ENCODE assay signal across 13 cellular contexts in the genomic region with DNA sequence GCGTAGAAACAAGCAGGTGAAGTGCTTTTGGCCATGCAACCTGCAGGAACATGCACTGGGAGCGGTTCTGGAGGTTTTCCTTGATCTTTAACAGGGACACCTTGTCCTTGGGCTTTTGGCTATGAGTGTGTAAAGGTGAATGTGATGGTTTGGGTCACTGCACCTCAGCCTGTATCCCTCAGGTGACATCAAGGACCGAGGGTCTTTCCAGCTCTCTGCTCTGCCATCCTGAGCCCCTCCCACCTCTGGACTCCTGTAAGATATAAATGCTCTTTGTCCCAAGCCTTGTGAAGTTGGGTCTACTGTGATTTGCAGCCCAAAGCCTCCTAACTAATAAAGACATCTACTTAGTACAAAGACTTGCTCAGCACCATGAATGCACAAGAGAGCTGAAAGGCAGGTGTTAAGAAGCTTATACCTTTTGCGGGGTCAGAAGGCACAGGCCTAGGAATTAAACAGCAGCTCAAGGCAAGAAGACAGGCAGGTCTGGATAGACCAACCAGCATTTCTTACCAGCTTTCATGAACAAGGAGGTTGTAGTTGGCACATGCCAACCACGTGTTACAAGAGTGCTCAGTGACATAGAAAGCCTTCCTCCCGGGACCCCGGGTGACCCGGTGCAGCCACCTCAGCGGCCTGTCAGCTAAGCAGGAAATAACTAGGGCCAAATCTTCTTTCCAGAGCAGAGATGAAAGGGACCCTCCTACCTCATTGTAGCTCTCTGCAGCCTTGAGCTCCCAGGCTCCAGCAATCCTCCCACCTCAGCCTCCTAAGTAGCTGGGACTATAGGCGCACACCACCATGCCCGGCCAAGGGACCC.
A peak's percentile ranks its signal among the peaks of the same experiment; 100 is the strongest.
DNase-seq lines count a peak whose midpoint lies in the region; ATAC-seq and TF ChIP-seq lines count a peak whose summit lies in the region.
"Had no signal": no experiment of that assay in that cellular context is flagged by ENCODE, and none has a peak within 500 bp of the region (broad histone marks: within the 10 kb centered on the region; RNA-seq: fewer than 3 reads in every experiment).

No MANE protein-coding gene starts in this region.

- H3K36me3 Mint-ChIP-seq in T-cell (peaks cover 62% of the 10 kb centered on the region), neural progenitor cell (no peaks in the 10 kb centered on the region)
- peaks cover 40% of the 10 kb centered on the region for H3K36me3 Mint-ChIP-seq in central memory CD8-positive, alpha-beta T cell (ENCODE audit: insufficient read depth)

- peaks cover 11% of the 10 kb centered on the region for H3K4me1 ChIP-seq in neural progenitor cell

- H3F3A ChIP-seq in neural progenitor cell (ENCODE audit: low read depth): no peaks in the 10 kb centered on the region

- H3K9ac ChIP-seq in neural progenitor cell: no peak overlapping the region

- no peak overlapping the region for H3K4me3 ChIP-seq in neural progenitor cell

- no peaks in the 10 kb centered on the region for H3K36me3 ChIP-seq in neural progenitor cell

- POLR2A ChIA-PET in T-cell (lab: Charles Lee): interaction anchor here in 1 of 2 donors (0.5 kb wide), 2 partner anchors 60 to 105 kb away, joined by 3 to 4 read pairs; no protein-coding TSS in a partner anchor

- peak in 3 of 4 experiments; percentile 31 to 65 (median 58) for ATAC-seq in T-cell (replicated peaks in 1 of 4)
- peak; percentile 82 for ATAC-seq in central memory CD8-positive, alpha-beta T cell (replicated peaks; ENCODE audit: extremely low read depth, poor library complexity, severe bottlenecking)
- ATAC-seq: activated CD4-positive, CD25-positive, alpha-beta regulatory T cell treated with anti-CD3 and anti-CD28 coated beads, Interleukin-2, amount 50 U/mL, for 24 hours; left colon had no signal

- H3K9me3 Mint-ChIP-seq in T-cell (peaks cover 0 to 7% (median 5%) of the 10 kb centered on the region in 3 donors), neural progenitor cell (peaks cover 18% of the 10 kb centered on the region)
- no peaks in the 10 kb centered on the region for H3K9me3 Mint-ChIP-seq in central memory CD8-positive, alpha-beta T cell

- no peak for TF ChIP-seq CTCF in neural progenitor cell (IDR thresholded peaks at IDR 0.05)

- peak overlapping the region in 1 of 3 donors; percentile 57 for H3K4me3 Mint-ChIP-seq in T-cell
- peak overlapping the region; percentile 46 for H3K4me3 Mint-ChIP-seq in central memory CD8-positive, alpha-beta T cell
- no peak overlapping the region for H3K4me3 Mint-ChIP-seq in neural progenitor cell
- H3K4me3 Mint-ChIP-seq: nephron progenitor cell had no signal

- H3K9me3 ChIP-seq in neural progenitor cell (ENCODE audit: low read depth): peaks cover 5% of the 10 kb centered on the region

- no peaks in the 10 kb centered on the region for H3K27me3 Mint-ChIP-seq in T-cell
- H3K27me3 Mint-ChIP-seq in central memory CD8-positive, alpha-beta T cell: no peaks in the 10 kb centered on the region
- H3K27me3 Mint-ChIP-seq in neural progenitor cell (ENCODE audit: insufficient read depth, low read depth): peaks cover 5% of the 10 kb centered on the region

- CTCF ChIA-PET in T-cell (lab: Charles Lee): interaction anchor here (0.5 kb wide), 3 partner anchors 12 to 1749 kb away, joined by 4 to 6 read pairs (median 5); no protein-coding TSS in a partner anchor

- H3K4me2 ChIP-seq in neural progenitor cell: peak overlapping the region; percentile 18

- H3K27me3 ChIP-seq in neural progenitor cell: no peaks in the 10 kb centered on the region

- H3K27ac Mint-ChIP-seq in T-cell: peak overlapping the region; percentile 84 to 87
- H3K27ac Mint-ChIP-seq in central memory CD8-positive, alpha-beta T cell (ENCODE audit: low read depth): peak overlapping the region; percentile 90
- H3K27ac Mint-ChIP-seq in neural progenitor cell: no peak overlapping the region
- H3K27ac Mint-ChIP-seq: nephron progenitor cell had no signal

- DNase-seq in DMS79 treated with DMSO at 0.1 percent for 48 hours (lab: John Stamatoyannopoulos, UW) (peak; percentile 16), DMS79 (lab: John Stamatoyannopoulos, UW) (no peak), T-cell (peak in 23 of 34 experiments; percentile 11 to 51 (median 28)), neural progenitor cell (ENCODE audit: low spot score) (peak; percentile 32), SKM-1 (lab: John Stamatoyannopoulos, UW; ENCODE audit: unreplicated experiment) (no peak), NCI-H1092 treated with DMSO at 0.1 percent for 48 hours (lab: John Stamatoyannopoulos, UW) (no peak)
- DNase-seq in central memory CD8-positive, alpha-beta T cell (ENCODE audit: low spot score in 2 of 2): peak in 1 of 2 donors; percentile 25
- no peak for DNase-seq in stimulated activated naive CD4-positive, alpha-beta T cell (lab: John Stamatoyannopoulos, UW)
- DNase-seq: nephron progenitor cell; stimulated activated CD4-positive, alpha-beta T cell treated with anti-CD3 and anti-CD28 coated beads, Interleukin-4, amount 100 ng/mL, for 24 hours had no signal

- H3K27ac ChIP-seq in neural progenitor cell: no peak overlapping the region
- H3K27ac ChIP-seq: 22Rv1 had no signal

- no peaks in the 10 kb centered on the region for H4K20me1 ChIP-seq in neural progenitor cell (ENCODE audit: low read depth)

- no peaks in the 10 kb centered on the region for H3K79me2 ChIP-seq in neural progenitor cell (ENCODE audit: low read depth)

- H3K4me1 Mint-ChIP-seq in T-cell: peaks cover 61 to 77% (median 72%) of the 10 kb centered on the region in 3 donors
- peaks cover 69% of the 10 kb centered on the region for H3K4me1 Mint-ChIP-seq in central memory CD8-positive, alpha-beta T cell
- peaks cover 5% of the 10 kb centered on the region for H3K4me1 Mint-ChIP-seq in neural progenitor cell

- no peak overlapping the region for H2AFZ ChIP-seq in neural progenitor cell (replicated peaks)

Comparison
In these comparisons a context has a peak if more than half of its experiments do, and no peak if none do; other contexts are left out.
1. DNase-seq: peak in DMS79 treated with DMSO at 0.1 percent for 48 hours (single experiment), T-cell (23 of 34) and neural progenitor cell (single experiment); none in DMS79 (single experiment), stimulated activated naive CD4-positive, alpha-beta T cell (0 of 6), SKM-1 (single experiment) and NCI-H1092 treated with DMSO at 0.1 percent for 48 hours (single experiment).